In genomic region chr2:158970522-158970855, GRCh38 we compare ENCODE assay signal across 8 cellular contexts. TPM values are rescaled to one million over a fixed set of nuclear protein-coding genes. Genes with fewer than 3 reads are reported as not detected.
DNase-seq lines count a peak whose midpoint lies in the region; ATAC-seq and TF ChIP-seq lines count a peak whose summit lies in the region.

No MANE protein-coding gene starts in this region.

- H3K27ac ChIP-seq in lung (ENCODE audit: low read depth in 1 of 2, low read length in 1 of 2) (peak overlapping the region; percentile 97 to 99), transverse colon (peak overlapping the region; percentile 96 to 97 (median 96))

- intact Hi-C loops in activated naive CD4-positive, alpha-beta T cell treated with anti-CD3 and anti-CD28 coated beads for 36 hours (cut with micrococcal nuclease), result loop anchor here (1.0 to 5.0 kb wide), 2 partner anchors 83 to 742 kb away; partner anchors contain the start of gene MARCHF7
- intact Hi-C loops in transverse colon (cut with DNase I; ENCODE audit: low total_unique reads), result no loop called here

- peak overlapping the region; percentile 85 for H3K4me3 ChIP-seq in lung
- H3K4me3 ChIP-seq in transverse colon, result peak overlapping the region in 3 of 4 donors; percentile 68 to 87 (median 86)

- no peak overlapping the region for H3K27ac Mint-ChIP-seq in activated naive CD4-positive, alpha-beta T cell treated with anti-CD3 and anti-CD28 coated beads for 36 hours
- peak overlapping the region in 4 of 5 experiments; percentile 84 to 97 (median 90) for H3K27ac Mint-ChIP-seq in brain

- in situ Hi-C loops in transverse colon (cut with MboI; ENCODE audit: low pct_ligation_motif_present in 1 of 4, low pct_unique_long_range_greater_than_20kb in 1 of 4, low sequenced_read_pairs in 3 of 4), result no loop called here

- TF ChIP-seq EP300 in transverse colon (IDR thresholded peaks at IDR 0.05; ENCODE audit: low read depth), result no peak

- TF ChIP-seq POLR2A in transverse colon (IDR thresholded peaks at IDR 0.05), result no peak

- H3K9me3 Mint-ChIP-seq in activated naive CD4-positive, alpha-beta T cell treated with anti-CD3 and anti-CD28 coated beads for 36 hours, result no peaks in the 10 kb centered on the region
- no peaks in the 10 kb centered on the region for H3K9me3 Mint-ChIP-seq in brain

- peak overlapping the region; percentile 80 for H3K4me3 Mint-ChIP-seq in activated naive CD4-positive, alpha-beta T cell treated with anti-CD3 and anti-CD28 coated beads for 36 hours
- peak overlapping the region; percentile 93 to 99 (median 95) for H3K4me3 Mint-ChIP-seq in brain

- CTCF ChIA-PET in activated naive CD4-positive, alpha-beta T cell treated with anti-CD3 and anti-CD28 coated beads for 36 hours (lab: Charles Lee), result no interaction called here

- H3K27me3 Mint-ChIP-seq in activated naive CD4-positive, alpha-beta T cell treated with anti-CD3 and anti-CD28 coated beads for 36 hours (ENCODE audit: low read depth), result peaks cover 51% of the 10 kb centered on the region
- H3K27me3 Mint-ChIP-seq in brain, result peaks cover 65% of the 10 kb centered on the region

- H3K9me3 ChIP-seq in lung (ENCODE audit: control insufficient read depth in 2 of 2, insufficient read depth in 1 of 2, low read length in 1 of 2) (no peaks in the 10 kb centered on the region), transverse colon (no peaks in the 10 kb centered on the region)

- peaks cover 2 to 23% of the 10 kb centered on the region in 2 donors for H3K4me1 ChIP-seq in lung (ENCODE audit: control insufficient read depth in 2 of 2, insufficient read depth in 2 of 2, low read length in 2 of 2)
- H3K4me1 ChIP-seq in transverse colon, result peaks cover 7 to 46% (median 27%) of the 10 kb centered on the region in 4 donors

- H3K27me3 ChIP-seq in lung (ENCODE audit: control insufficient read depth, insufficient read depth) (no peaks in the 10 kb centered on the region), transverse colon (no peaks in the 10 kb centered on the region)

- no peaks in the 10 kb centered on the region for H3K36me3 ChIP-seq in lung (ENCODE audit: control insufficient read depth in 2 of 2, insufficient read depth in 2 of 2, low read length in 2 of 2)
- no peaks in the 10 kb centered on the region for H3K36me3 ChIP-seq in transverse colon

- H3K4me1 Mint-ChIP-seq in activated naive CD4-positive, alpha-beta T cell treated with anti-CD3 and anti-CD28 coated beads for 36 hours (ENCODE audit: low read depth), result peaks cover 14% of the 10 kb centered on the region
- H3K4me1 Mint-ChIP-seq in brain, result peaks cover 74% of the 10 kb centered on the region

- H3K36me3 Mint-ChIP-seq in activated naive CD4-positive, alpha-beta T cell treated with anti-CD3 and anti-CD28 coated beads for 36 hours (ENCODE audit: low read depth), result no peaks in the 10 kb centered on the region
- H3K36me3 Mint-ChIP-seq in brain, result no peaks in the 10 kb centered on the region

- peak; percentile 31 for DNase-seq in activated naive CD4-positive, alpha-beta T cell treated with anti-CD3 and anti-CD28 coated beads for 36 hours
- DNase-seq in activated naive CD4-positive, alpha-beta T cell treated with anti-CD3 and anti-CD28 coated beads, Interleukin-2, amount 50 U/mL, for 16 hours, result no peak
- no peak for DNase-seq in lung (ENCODE audit: low spot score)
- DNase-seq in transverse colon, result no peak
- DNase-seq in NCI-H2227 treated with DMSO at 0.1 percent for 48 hours (lab: John Stamatoyannopoulos, UW), result no peak

- WGBS in lung, 2 donors, result 6 to 10% methylated on average over 2 of the region's 2 CpGs
- 0 to 22% methylated on average over 1 to 2 of the region's 2 CpGs for WGBS in transverse colon (ENCODE audit: low coverage in 1 of 2), 2 donors

- TF ChIP-seq CTCF in brain (conservative IDR thresholded peaks at IDR 0.05) (no peak), lung (IDR thresholded peaks at IDR 0.05; ENCODE audit: control extremely low read depth, extremely low read depth) (no peak), transverse colon (IDR thresholded peaks at IDR 0.05) (no peak)

- no peak for ATAC-seq in lung (ENCODE audit: insufficient read depth, low FRiP score)
- ATAC-seq in GM19467 (IDR thresholded peaks at IDR 0.05; ENCODE audit: unreplicated experiment), result no peak
- no peak for ATAC-seq in HG03095 (IDR thresholded peaks at IDR 0.05; ENCODE audit: unreplicated experiment)

RNA-seq across cellular contexts. Expression of gene TANC1, which starts 2.0 kb away (rescaled TPM):
- 1 to 10 TPM; 2.0 to 2.3 TPM for total RNA-seq in activated naive CD4-positive, alpha-beta T cell treated with anti-CD3 and anti-CD28 coated beads for 36 hours
- polyA plus RNA-seq in brain (ENCODE audit: insufficient read depth, low read depth, low replicate concordance), result 3.3 TPM
- total RNA-seq in lung, result 10 to 100 TPM; 42.2 to 99.5 TPM
- 10 to 100 TPM; 14.3 to 32.4 TPM for polyA plus RNA-seq in lung
- 100 to 1,000 TPM in 1 of 4 donors, 10 to 100 TPM in 3; 34.5 to 125 (median 47.0) TPM for total RNA-seq in transverse colon

Comparison
In these comparisons a context has a peak if more than half of its experiments do, and no peak if none do; other contexts are left out.
1. RNA of gene TANC1, which starts 2.0 kb away (total RNA-seq): 42.2 to 99.5 TPM in lung and 34.5 to 125 TPM in transverse colon; 2.0 to 2.3 TPM in activated naive CD4-positive, alpha-beta T cell treated with anti-CD3 and anti-CD28 coated beads for 36 hours; every median in the first group is over 10 times any median in the second.